17 cellular contexts compared by ENCODE assay signal in genomic region chr6:79302341-79302740, GRCh38.
DNase-seq lines count a peak whose midpoint lies in the region; ATAC-seq and TF ChIP-seq lines count a peak whose summit lies in the region.
"Had no signal": no experiment of that assay in that cellular context is flagged by ENCODE, and none has a peak within 500 bp of the region (broad histone marks: within the 10 kb centered on the region; RNA-seq: fewer than 3 reads in every experiment).

No MANE protein-coding gene starts in this region.

- intact Hi-C loops in PC-3 (cut with micrococcal nuclease): no loop called here

- H3K23ac ChIP-seq in mesendoderm (ENCODE audit: low read length): no peak overlapping the region

- POLR2A ChIA-PET in PC-3 (lab: Charles Lee; ENCODE audit: unreplicated experiment): no interaction called here

- BruUV-seq in PC-3 (replicated peaks; lab: Mats Ljungman, UMichigan): no TSS peak

- H3K79me1 ChIP-seq in mesendoderm (ENCODE audit: low read length): no peaks in the 10 kb centered on the region

- ATAC-seq in PC-3 (peak; percentile 33; the same call in 1 of the 2 replicates), GM18867 (IDR thresholded peaks at IDR 0.05; ENCODE audit: unreplicated experiment) (no peak), GM21786 (IDR thresholded peaks at IDR 0.05; ENCODE audit: unreplicated experiment) (no peak)

- H3K27ac ChIP-seq in PC-3 (ENCODE audit: low read length): no peak overlapping the region
- H3K27ac ChIP-seq in epithelial cell of prostate: peak overlapping the region; percentile 16
- H3K27ac ChIP-seq in mesendoderm (ENCODE audit: low read depth, low read length): no peak overlapping the region
- H3K27ac ChIP-seq: SJSA1 had no signal

- no peak overlapping the region for H3K4ac ChIP-seq in mesendoderm (ENCODE audit: low read depth, low read length)

- H2AFZ ChIP-seq in PC-3 (ENCODE audit: low read length): 0 out of 2 replicates have a peak overlapping the region, but pooled peaks have one; percentile 26

- H4K5ac ChIP-seq in mesendoderm (ENCODE audit: low read length): no peak overlapping the region

- no CpG with 5 or more reads among the region's 4 CpGs for WGBS in mesendoderm (ENCODE audit: extremely low coverage, insufficient coverage, low lambda C conversion rate)

- H3K79me2 ChIP-seq in PC-3 (ENCODE audit: low read length): no peaks in the 10 kb centered on the region
- no peaks in the 10 kb centered on the region for H3K79me2 ChIP-seq in mesendoderm (ENCODE audit: control insufficient read depth, insufficient read depth, low read length)

- no peaks in the 10 kb centered on the region for H3K9me3 ChIP-seq in PC-3 (ENCODE audit: low read length)
- H3K9me3 ChIP-seq: SJSA1 had no signal

- no peak overlapping the region for H2AK5ac ChIP-seq in mesendoderm (ENCODE audit: low read length)

- H3K36me3 ChIP-seq in PC-3 (ENCODE audit: low read depth, low read length) (no peaks in the 10 kb centered on the region), mesendoderm (ENCODE audit: control insufficient read depth, insufficient read depth, low read length) (no peaks in the 10 kb centered on the region)
- H3K36me3 ChIP-seq: SJSA1 had no signal

- H3K9ac ChIP-seq in PC-3 (ENCODE audit: low read length): no peak overlapping the region
- no peak overlapping the region for H3K9ac ChIP-seq in mesendoderm (ENCODE audit: low read length)

- H3K4me1 ChIP-seq in PC-3 (ENCODE audit: insufficient read depth, low read length): peaks cover 33% of the 10 kb centered on the region
- peaks cover 2% of the 10 kb centered on the region for H3K4me1 ChIP-seq in mesendoderm (ENCODE audit: control insufficient read depth, low read depth, low read length)
- H3K4me1 ChIP-seq: SJSA1 had no signal

- H3K9me2 ChIP-seq in PC-3 (replicated peaks; ENCODE audit: low read length): no peaks in the 10 kb centered on the region

- no peaks in the 10 kb centered on the region for H3F3A ChIP-seq in PC-3 (ENCODE audit: low read length, unreplicated experiment)

- no peak for TF ChIP-seq CTCF in PC-3 (conservative IDR thresholded peaks at IDR 0.05; ENCODE audit: low read depth, low read length)

- no peak overlapping the region for H2BK15ac ChIP-seq in mesendoderm (replicated peaks; ENCODE audit: low read depth)

- H4K20me1 ChIP-seq in PC-3 (ENCODE audit: low read length): no peaks in the 10 kb centered on the region

- no peak overlapping the region for H3K18ac ChIP-seq in mesendoderm (ENCODE audit: low read length)

- H2BK5ac ChIP-seq in mesendoderm (ENCODE audit: low read length): no peak overlapping the region

- H2BK120ac ChIP-seq in mesendoderm (ENCODE audit: low read depth, low read length): no peak overlapping the region

- H3K4me3 ChIP-seq in PC-3 (ENCODE audit: low read length) (no peak overlapping the region), mesendoderm (ENCODE audit: low read length) (no peak overlapping the region)
- H3K4me3 ChIP-seq: SJSA1 had no signal

- no peak overlapping the region for H3K56ac ChIP-seq in mesendoderm (ENCODE audit: low read length)

- H4K8ac ChIP-seq in mesendoderm (ENCODE audit: low read depth, low read length): no peak overlapping the region

- CTCF ChIA-PET in PC-3 (lab: Charles Lee): no interaction called here

- peak overlapping the region; percentile 55 for H3K4me2 ChIP-seq in PC-3 (ENCODE audit: low read length)
- no peak overlapping the region for H3K4me2 ChIP-seq in mesendoderm (ENCODE audit: low read length)

- DNase-seq in PC-3 (peak; percentile 88), epithelial cell of prostate (ENCODE audit: low read depth, low spot score) (peak; percentile 61), mesendoderm (peak; percentile 54)
- DNase-seq in activated effector memory CD4-positive, alpha-beta T cell treated with Interleukin-2 at 50 U/mL for 16 hours: no peak
- no peak for DNase-seq in activated effector memory CD4-positive, alpha-beta T cell treated with anti-CD3 and anti-CD28 coated beads, Interleukin-2, amount 50 U/mL, for 16 hours
- DNase-seq: CD4-positive, CD25-positive, alpha-beta regulatory T cell; DMS79 treated with DMSO at 0.1 percent for 48 hours; H9; IMR-90; Kasumi-1; NCI-H187 treated with DMSO at 0.1 percent for 48 hours; NCI-H446 treated with DMSO at 0.1 percent for 48 hours; NK-92 treated with Interleukin-12 subunit alpha and Interleukin-12 subunit beta, amount 100 ng/mL, for 24 hours; RPMI8226 had no signal

- H3K27me3 ChIP-seq in PC-3 (ENCODE audit: low read length) (no peaks in the 10 kb centered on the region), mesendoderm (ENCODE audit: insufficient read depth, low read length, poor library complexity) (no peaks in the 10 kb centered on the region)
- H3K27me3 ChIP-seq: SJSA1 had no signal

Comparison
In these comparisons a context has a peak if more than half of its experiments do, and no peak if none do; other contexts are left out.
1. DNase-seq: peak in PC-3 (single experiment), epithelial cell of prostate (single experiment) and mesendoderm (single experiment); none in activated effector memory CD4-positive, alpha-beta T cell treated with Interleukin-2 at 50 U/mL for 16 hours (single experiment) and activated effector memory CD4-positive, alpha-beta T cell treated with anti-CD3 and anti-CD28 coated beads, Interleukin-2, amount 50 U/mL, for 16 hours (single experiment).